8 cellular contexts compared by ENCODE assay signal in genomic region chr17:7478276-7479138, GRCh38. TPM values are rescaled to one million over a fixed set of nuclear protein-coding genes. Genes with fewer than 3 reads are reported as not detected.
A peak's percentile ranks its signal among the peaks of the same experiment; 100 is the strongest.
DNase-seq lines count a peak whose midpoint lies in the region; ATAC-seq and TF ChIP-seq lines count a peak whose summit lies in the region.

No MANE protein-coding gene starts in this region.

- peak; percentile 20 for TF ChIP-seq CTCF in endodermal cell (conservative IDR thresholded peaks at IDR 0.05)

- no peaks in the 10 kb centered on the region for H3K9me3 Mint-ChIP-seq in CD4-positive, CD25-positive, alpha-beta regulatory T cell
- no peaks in the 10 kb centered on the region for H3K9me3 Mint-ChIP-seq in endodermal cell
- H3K9me3 Mint-ChIP-seq in stimulated activated naive B cell treated with anti-CD40 and anti-IgM and Interleukin-4, amounts not matched to agents 10 μg/mL and 1 μg/mL and 100 μg/mL, for 72 hours: no peaks in the 10 kb centered on the region

- peak overlapping the region; percentile 90 for H3K4me3 ChIP-seq in CD4-positive, CD25-positive, alpha-beta regulatory T cell (ENCODE audit: low read depth, low read length)
- H3K4me3 ChIP-seq in endodermal cell (ENCODE audit: low read length) (peak overlapping the region; percentile 84), mesodermal cell (ENCODE audit: extremely low read depth, insufficient read depth, low read length, poor library complexity, severe bottlenecking) (peak overlapping the region; percentile 72)

- H3K27ac Mint-ChIP-seq in CD4-positive, CD25-positive, alpha-beta regulatory T cell: peak overlapping the region; percentile 86 to 98 (median 97)
- H3K27ac Mint-ChIP-seq in endodermal cell: peak overlapping the region; percentile 76
- H3K27ac Mint-ChIP-seq in stimulated activated naive B cell treated with anti-CD40 and anti-IgM and Interleukin-4, amounts not matched to agents 10 μg/mL and 1 μg/mL and 100 μg/mL, for 72 hours: peak overlapping the region; percentile 77

- ATAC-seq in CD4-positive, CD25-positive, alpha-beta regulatory T cell (ENCODE audit: low read depth in 2 of 2): peak; percentile 33 to 34
- ATAC-seq in stimulated activated naive B cell treated with anti-CD40 and anti-IgM and Interleukin-4, amounts not matched to agents 10 μg/mL and 1 μg/mL and 100 μg/mL, for 72 hours (replicated peaks): peak; percentile 26 to 30
- no peak for ATAC-seq in HG03045 (IDR thresholded peaks at IDR 0.05; ENCODE audit: unreplicated experiment)
- ATAC-seq in HG03159 (IDR thresholded peaks at IDR 0.05; ENCODE audit: unreplicated experiment): no peak

- peaks cover 5% of the 10 kb centered on the region for H3K36me3 Mint-ChIP-seq in CD4-positive, CD25-positive, alpha-beta regulatory T cell
- H3K36me3 Mint-ChIP-seq in endodermal cell (ENCODE audit: low read depth): peaks cover 4% of the 10 kb centered on the region
- H3K36me3 Mint-ChIP-seq in stimulated activated naive B cell treated with anti-CD40 and anti-IgM and Interleukin-4, amounts not matched to agents 10 μg/mL and 1 μg/mL and 100 μg/mL, for 72 hours: peaks cover 3 to 4% of the 10 kb centered on the region in 2 donors

- peak overlapping the region; percentile 98 for H3K27ac ChIP-seq in CD4-positive, CD25-positive, alpha-beta regulatory T cell (ENCODE audit: insufficient read depth, low read length, poor library complexity, severe bottlenecking)
- H3K27ac ChIP-seq in endodermal cell (ENCODE audit: low read depth, low read length): peak overlapping the region; percentile 75
- peak overlapping the region; percentile 89 for H3K27ac ChIP-seq in mesodermal cell (ENCODE audit: low read depth, low read length, severe bottlenecking)

- H3K4me3 Mint-ChIP-seq in CD4-positive, CD25-positive, alpha-beta regulatory T cell: peak overlapping the region; percentile 93 to 97 (median 96)
- peak overlapping the region; percentile 88 for H3K4me3 Mint-ChIP-seq in endodermal cell
- H3K4me3 Mint-ChIP-seq in stimulated activated naive B cell treated with anti-CD40 and anti-IgM and Interleukin-4, amounts not matched to agents 10 μg/mL and 1 μg/mL and 100 μg/mL, for 72 hours: peak overlapping the region; percentile 88 to 93

- peaks cover 6 to 79% (median 52%) of the 10 kb centered on the region in 4 donors for H3K4me1 Mint-ChIP-seq in CD4-positive, CD25-positive, alpha-beta regulatory T cell
- H3K4me1 Mint-ChIP-seq in endodermal cell: peaks cover 47% of the 10 kb centered on the region
- H3K4me1 Mint-ChIP-seq in stimulated activated naive B cell treated with anti-CD40 and anti-IgM and Interleukin-4, amounts not matched to agents 10 μg/mL and 1 μg/mL and 100 μg/mL, for 72 hours: peaks cover 51 to 68% of the 10 kb centered on the region in 2 donors

- H3K9me3 ChIP-seq in CD4-positive, CD25-positive, alpha-beta regulatory T cell (ENCODE audit: control insufficient read depth in 2 of 2, low read length in 2 of 2): no peaks in the 10 kb centered on the region
- H3K9me3 ChIP-seq in endodermal cell (ENCODE audit: control insufficient read depth, low read length) (no peaks in the 10 kb centered on the region), mesodermal cell (ENCODE audit: control insufficient read depth, low read length) (no peaks in the 10 kb centered on the region)

- peak overlapping the region; percentile 76 for H3K9ac ChIP-seq in endodermal cell (ENCODE audit: extremely low read depth, low read length, poor library complexity, severe bottlenecking)

- H3K4me1 ChIP-seq in CD4-positive, CD25-positive, alpha-beta regulatory T cell (ENCODE audit: control insufficient read depth, insufficient read depth, low read length, poor library complexity, severe bottlenecking): peaks cover 44% of the 10 kb centered on the region
- peaks cover 15% of the 10 kb centered on the region for H3K4me1 ChIP-seq in endodermal cell (ENCODE audit: control insufficient read depth, insufficient read depth, low read length)
- H3K4me1 ChIP-seq in mesodermal cell (ENCODE audit: control insufficient read depth, insufficient read depth, low read length, poor library complexity, severe bottlenecking): peaks cover 40% of the 10 kb centered on the region

- DNase-seq in CD4-positive, CD25-positive, alpha-beta regulatory T cell: peak; percentile 71 to 78 (median 76)
- DNase-seq in M059J (ENCODE audit: low read depth) (peak; percentile 25), endodermal cell (peak; percentile 77)
- peak; percentile 41 for DNase-seq in activated CD8-positive, alpha-beta memory T cell treated with anti-CD3 and anti-CD28 coated beads, Interleukin-2, amount 50 U/mL, for 1 hour (ENCODE audit: extremely low read depth)
- DNase-seq in stimulated activated naive B cell treated with anti-CD40 and anti-IgM and Interleukin-4, amounts not matched to agents 10 μg/mL and 1 μg/mL and 100 μg/mL, for 72 hours: no peak

- H3K36me3 ChIP-seq in CD4-positive, CD25-positive, alpha-beta regulatory T cell (ENCODE audit: control insufficient read depth, insufficient read depth, low read length): no peaks in the 10 kb centered on the region
- no peaks in the 10 kb centered on the region for H3K36me3 ChIP-seq in endodermal cell (ENCODE audit: control insufficient read depth, insufficient read depth, low read length)
- no peaks in the 10 kb centered on the region for H3K36me3 ChIP-seq in mesodermal cell (ENCODE audit: control insufficient read depth, insufficient read depth, low read length)

- WGBS in endodermal cell (ENCODE audit: insufficient coverage in 1 of 2, insufficient read length in 1 of 2), 2 experiments: 40 to 96% methylated on average over 5 to 36 of the region's 36 CpGs
- 52 to 63% methylated on average over 23 to 24 of the region's 36 CpGs for WGBS in mesodermal cell (ENCODE audit: insufficient coverage in 2 of 2), 2 experiments

- no peaks in the 10 kb centered on the region for H3K27me3 ChIP-seq in CD4-positive, CD25-positive, alpha-beta regulatory T cell (ENCODE audit: control insufficient read depth, insufficient read depth, low read length)
- no peaks in the 10 kb centered on the region for H3K27me3 ChIP-seq in endodermal cell (ENCODE audit: control insufficient read depth, insufficient read depth, low read length, poor library complexity, severe bottlenecking)

- peaks cover 1% of the 10 kb centered on the region for H3K27me3 Mint-ChIP-seq in CD4-positive, CD25-positive, alpha-beta regulatory T cell
- H3K27me3 Mint-ChIP-seq in endodermal cell (ENCODE audit: insufficient read depth): no peaks in the 10 kb centered on the region
- H3K27me3 Mint-ChIP-seq in stimulated activated naive B cell treated with anti-CD40 and anti-IgM and Interleukin-4, amounts not matched to agents 10 μg/mL and 1 μg/mL and 100 μg/mL, for 72 hours: no peaks in the 10 kb centered on the region

RNA-seq across cellular contexts. Expression of gene ZBTB4, which starts 0.9 kb away (rescaled TPM):
- total RNA-seq in CD4-positive, CD25-positive, alpha-beta regulatory T cell: 53.5 TPM
- polyA plus RNA-seq in CD4-positive, CD25-positive, alpha-beta regulatory T cell: 10 to 100 TPM in 3 of 4 donors, 1 to 10 TPM in 1; 8.3 to 14.0 (median 11.0) TPM
- total RNA-seq in M059J (2014; rRNA removed; shearing (Covaris generic)): 13.9 and 26.7 TPM in 2 replicates
- total RNA-seq in endodermal cell: 10 to 100 TPM; 18.8 to 25.5 TPM
- 13.0 TPM for polyA plus RNA-seq in endodermal cell (2013, experiment 1 of 2)
- polyA plus RNA-seq in endodermal cell (2013, experiment 2 of 2): 12.7 TPM
- 19.3 TPM for polyA plus RNA-seq in mesodermal cell (2013, experiment 1 of 2)
- 17.7 TPM for polyA plus RNA-seq in mesodermal cell (2013, experiment 2 of 2)

RNA-seq across cellular contexts. Expression of gene SLC35G6, which starts 2.7 kb away (rescaled TPM):
- not detected for total RNA-seq in CD4-positive, CD25-positive, alpha-beta regulatory T cell
- polyA plus RNA-seq in CD4-positive, CD25-positive, alpha-beta regulatory T cell: not detected
- total RNA-seq in M059J (2014; rRNA removed; shearing (Covaris generic)): not detected in 2 replicates
- under 1 TPM in 1 of 2 donors, not detected in 1; 0.33 TPM for total RNA-seq in endodermal cell
- not detected for polyA plus RNA-seq in endodermal cell (2013, experiment 1 of 2)
- not detected for polyA plus RNA-seq in endodermal cell (2013, experiment 2 of 2)
- polyA plus RNA-seq in mesodermal cell (2013, experiment 1 of 2): not detected
- not detected for polyA plus RNA-seq in mesodermal cell (2013, experiment 2 of 2)

RNA-seq across cellular contexts. Expression of gene POLR2A, which starts 5.7 kb away (rescaled TPM):
- total RNA-seq in CD4-positive, CD25-positive, alpha-beta regulatory T cell: 568 TPM
- polyA plus RNA-seq in CD4-positive, CD25-positive, alpha-beta regulatory T cell: 10 to 100 TPM; 32.3 to 44.0 (median 37.2) TPM
- total RNA-seq in M059J (2014; rRNA removed; shearing (Covaris generic)): 15.2 and 26.1 TPM in 2 replicates
- total RNA-seq in endodermal cell: 100 to 1,000 TPM; 129 to 189 TPM
- 111 TPM for polyA plus RNA-seq in endodermal cell (2013, experiment 1 of 2)
- polyA plus RNA-seq in endodermal cell (2013, experiment 2 of 2): 96.6 TPM
- polyA plus RNA-seq in mesodermal cell (2013, experiment 1 of 2): 83.9 TPM
- polyA plus RNA-seq in mesodermal cell (2013, experiment 2 of 2): 70.0 TPM

RNA-seq across cellular contexts. Expression of gene CHRNB1, which starts 33.6 kb away (rescaled TPM):
- total RNA-seq in CD4-positive, CD25-positive, alpha-beta regulatory T cell: 7.6 TPM
- 10 to 100 TPM; 18.0 to 28.7 (median 27.0) TPM for polyA plus RNA-seq in CD4-positive, CD25-positive, alpha-beta regulatory T cell
- 10.7 and 16.6 TPM in 2 replicates for total RNA-seq in M059J (2014; rRNA removed; shearing (Covaris generic))
- total RNA-seq in endodermal cell: 10 to 100 TPM in 1 of 2 donors, 1 to 10 TPM in 1; 8.7 to 11.6 TPM
- polyA plus RNA-seq in endodermal cell (2013, experiment 1 of 2): 17.3 TPM
- 13.0 TPM for polyA plus RNA-seq in endodermal cell (2013, experiment 2 of 2)
- 10.3 TPM for polyA plus RNA-seq in mesodermal cell (2013, experiment 1 of 2)
- 9.7 TPM for polyA plus RNA-seq in mesodermal cell (2013, experiment 2 of 2)

RNA-seq across cellular contexts. Expression of gene FGF11, which starts 39.2 kb away (rescaled TPM):
- 3.3 TPM for total RNA-seq in CD4-positive, CD25-positive, alpha-beta regulatory T cell
- under 1 TPM in 3 of 4 donors, not detected in 1; 0.07 to 0.27 (median 0.18) TPM for polyA plus RNA-seq in CD4-positive, CD25-positive, alpha-beta regulatory T cell
- total RNA-seq in M059J (2014; rRNA removed; shearing (Covaris generic)): 3.7 and 5.0 TPM in 2 replicates
- total RNA-seq in endodermal cell: 1 to 10 TPM; 4.0 to 8.8 TPM
- 14.4 TPM for polyA plus RNA-seq in endodermal cell (2013, experiment 1 of 2)
- polyA plus RNA-seq in endodermal cell (2013, experiment 2 of 2): 15.3 TPM
- polyA plus RNA-seq in mesodermal cell (2013, experiment 1 of 2): 10.0 TPM
- polyA plus RNA-seq in mesodermal cell (2013, experiment 2 of 2): 6.1 TPM

Comparison
In these comparisons a context has a peak if more than half of its experiments do, and no peak if none do; other contexts are left out.
1. ATAC-seq: peak in CD4-positive, CD25-positive, alpha-beta regulatory T cell (2 of 2) and stimulated activated naive B cell treated with anti-CD40 and anti-IgM and Interleukin-4, amounts not matched to agents 10 μg/mL and 1 μg/mL and 100 μg/mL, for 72 hours (2 of 2); none in HG03045 (single experiment) and HG03159 (single experiment).
2. Peak in every context shown above with its lines, with median percentiles within 50 percentile points of each other: H3K27ac ChIP-seq, H3K4me3 ChIP-seq, H3K27ac Mint-ChIP-seq and H3K4me3 Mint-ChIP-seq.